ENCODE assay signal across 8 cellular contexts in genomic region chr17:35578195-35578928, GRCh38. TPM values are rescaled to one million over a fixed set of nuclear protein-coding genes. Genes with fewer than 3 reads are reported as not detected.
DNase-seq lines count a peak whose midpoint lies in the region; ATAC-seq, FAIRE-seq and TF ChIP-seq lines count a peak whose summit lies in the region.

Gene PEX12, minus strand, starts transcription at chr17:35578571. Its CDS starts 550 bp downstream, at chr17:35578021.

- FAIRE-seq in bronchial epithelial cell (lab: Jason Lieb, UNC) (no peak), small intestine (lab: Jason Lieb, UNC) (no peak)

- ATAC-seq in HG03108 (IDR thresholded peaks at IDR 0.05; ENCODE audit: unreplicated experiment) = peak; percentile 82

- H3K4me1 ChIP-seq in small intestine (ENCODE audit: control insufficient read depth in 2 of 2, insufficient read depth in 1 of 2, low read depth in 1 of 2, low read length in 1 of 2) = peaks cover 0 to 3% of the 10 kb centered on the region in 2 donors

- H3K4me3 ChIP-seq in bronchial epithelial cell (ENCODE audit: low read depth, low read length) = peak within 1 kb of the TSS; percentile 71
- peak within 1 kb of the TSS; percentile 53 to 76 for H3K4me3 ChIP-seq in small intestine (ENCODE audit: low read depth in 1 of 2, low read length in 2 of 2)

- no peaks in the 10 kb centered on the region for H3K9me3 ChIP-seq in small intestine (ENCODE audit: control insufficient read depth, low read depth)

- no peaks in the 10 kb centered on the region for H3K27me3 ChIP-seq in bronchial epithelial cell (ENCODE audit: control insufficient read depth, insufficient read depth, low read length)
- no peaks in the 10 kb centered on the region for H3K27me3 ChIP-seq in small intestine (ENCODE audit: control insufficient read depth in 2 of 2, insufficient read depth in 2 of 2, low read length in 2 of 2)

- TF ChIP-seq CTCF in 22Rv1 (IDR thresholded peaks at IDR 0.05) (0 out of 2 replicates have a peak, but pooled peaks have one; percentile 4), VCaP (conservative IDR thresholded peaks at IDR 0.05) (0 out of 2 replicates have a peak, but pooled peaks have one; percentile 8), bronchial epithelial cell (IDR thresholded peaks at IDR 0.05; ENCODE audit: insufficient read depth, low read length, severe bottlenecking) (no peak)

- H3K36me3 ChIP-seq in bronchial epithelial cell (ENCODE audit: control insufficient read depth, insufficient read depth, low read length) (peaks cover 1% of the 10 kb centered on the region), small intestine (ENCODE audit: control insufficient read depth in 2 of 2, insufficient read depth in 2 of 2, low read length in 2 of 2) (no peaks in the 10 kb centered on the region)

- H3K27ac ChIP-seq in 22Rv1 (peak within 1 kb of the TSS; percentile 81), VCaP (peak within 1 kb of the TSS; percentile 92), small intestine (ENCODE audit: low read depth in 1 of 2, low read length in 1 of 2) (peak within 1 kb of the TSS; percentile 88 to 94)

- 0% methylated on average over 44 to 45 of the region's 45 CpGs for WGBS in small intestine, 3 donors

- peak; percentile 55 for DNase-seq in NCI-H2196 (lab: John Stamatoyannopoulos, UW; ENCODE audit: unreplicated experiment)
- peak; percentile 72 for DNase-seq in bronchial epithelial cell (ENCODE audit: low read depth)
- peak; percentile 81 for DNase-seq in iPS-NIHi7 (ENCODE audit: extremely low spot score)
- DNase-seq in small intestine = peak; percentile 94

- peak; percentile 88 for TF ChIP-seq POLR2A in GM18526 (IDR thresholded peaks at IDR 0.05; ENCODE audit: extremely low read depth, insufficient read length)

RNA-seq across cellular contexts. Expression of gene PEX12, which starts in this region (rescaled TPM):
- 1.8 and 2.9 TPM in 2 replicates for total RNA-seq in bronchial epithelial cell
- 1 to 10 TPM; 2.9 to 3.6 (median 3.2) TPM for polyA plus RNA-seq in small intestine

Comparison
In these comparisons a context has a peak if more than half of its experiments do, and no peak if none do; other contexts are left out.
1. Peak in every context shown above with its lines: DNase-seq, ATAC-seq, H3K4me3 ChIP-seq and H3K27ac ChIP-seq.